In genomic region chr2:156817430-156817829, GRCh38 we compare ENCODE assay signal across 31 cellular contexts.
"Had no signal": no experiment of that assay in that cellular context is flagged by ENCODE, and none has a peak within 500 bp of the region (broad histone marks: within the 10 kb centered on the region; RNA-seq: fewer than 3 reads in every experiment).

No MANE protein-coding gene starts in this region.

- H3K36me3 Mint-ChIP-seq: activated naive CD8-positive, alpha-beta T cell had no signal

- DNase-seq: activated B cell treated with CpG ODN at 0.5 μM for 24 hours; activated CD4-positive, alpha-beta T cell treated with anti-CD3 and anti-CD28 coated beads for 48 hours; activated CD4-positive, alpha-beta T cell treated with anti-CD3 and anti-CD28 coated beads, Interleukin-2, amount 50 U/mL, for 1 hour; activated CD4-positive, alpha-beta T cell treated with anti-CD3 and anti-CD28 coated beads, Interleukin-2, amount 50 U/mL, for 48 hours; activated CD8-positive, alpha-beta memory T cell treated with anti-CD3 and anti-CD28 coated beads for 24 hours; activated CD8-positive, alpha-beta T cell treated with anti-CD3 and anti-CD28 coated beads for 36 hours; activated effector memory CD4-positive, alpha-beta T cell treated with Interleukin-2 at 50 U/mL for 16 hours; activated gamma-delta T cell treated with Interleukin-2 at 50 U/mL for 16 hours; activated naive CD4-positive, alpha-beta T cell treated with anti-CD3 and anti-CD28 coated beads, Interleukin-2, amount 50 U/mL, for 16 hours; activated naive CD4-positive, alpha-beta T cell treated with Interleukin-2 at 50 U/mL for 16 hours; activated T-cell treated with anti-CD3 and anti-CD28 coated beads, Interleukin-2, amount 50 U/mL, for 4 hours; amniotic stem cell; anterior cingulate cortex; brain microvascular endothelial cell; effector CD4-positive, alpha-beta T cell; effector memory CD8-positive, alpha-beta T cell; erythroblast; foreskin keratinocyte; heart right ventricle; T-helper 17 cell; T1000; WERI-Rb-1 had no signal

- H3K4me1 Mint-ChIP-seq: activated B cell treated with CpG ODN at 0.5 μM for 24 hours; activated T-helper 17 cell treated with anti-CD3 and anti-CD28 coated beads, Interleukin-2, amount 50 U/mL, for 72 hours; central memory CD8-positive, alpha-beta T cell had no signal

- H3K4me1 ChIP-seq: foreskin keratinocyte had no signal

- H3K4me3 Mint-ChIP-seq: activated B cell treated with CpG ODN at 0.5 μM for 24 hours; activated CD8-positive, alpha-beta T cell treated with anti-CD3 and anti-CD28 coated beads for 36 hours; activated naive CD8-positive, alpha-beta T cell; activated T-cell treated with anti-CD3 and anti-CD28 coated beads, Interleukin-2, amount 50 U/mL, for 4 hours; central memory CD8-positive, alpha-beta T cell; dendritic cell treated with granulocyte-macrophage colony-stimulating factor and Interleukin-4, amounts not matched to agents 40 ng/mL and 50 ng/mL, for 4 days; effector memory CD8-positive, alpha-beta T cell; T-helper 17 cell; T-helper 2 cell treated with Interferon-gamma antibody and Interleukin-4, amounts not matched to agents 5 μg/mL and 100 μg/mL, for 36 hours had no signal

- H3K9me3 Mint-ChIP-seq: activated B cell treated with CpG ODN at 0.5 μM for 24 hours; activated CD8-positive, alpha-beta T cell treated with anti-CD3 and anti-CD28 coated beads for 36 hours; activated T-cell treated with anti-CD3 and anti-CD28 coated beads, Interleukin-2, amount 50 U/mL, for 4 hours; activated T-helper 17 cell treated with anti-CD3 and anti-CD28 coated beads, Interleukin-2, amount 50 U/mL, for 72 hours; dendritic cell treated with granulocyte-macrophage colony-stimulating factor and Interleukin-4, amounts not matched to agents 40 ng/mL and 50 ng/mL, for 4 days; T-helper 2 cell treated with Interferon-gamma antibody and Interleukin-4, amounts not matched to agents 5 μg/mL and 100 μg/mL, for 36 hours had no signal

- H3K9me3 ChIP-seq: esophagus muscularis mucosa, gastroesophageal sphincter, heart right ventricle had no signal

- H3K27ac Mint-ChIP-seq: activated B cell treated with CpG ODN at 0.5 μM for 24 hours; activated CD8-positive, alpha-beta T cell treated with anti-CD3 and anti-CD28 coated beads for 36 hours; activated naive CD8-positive, alpha-beta T cell; activated T-helper 17 cell treated with anti-CD3 and anti-CD28 coated beads, Interleukin-2, amount 50 U/mL, for 72 hours; dendritic cell treated with granulocyte-macrophage colony-stimulating factor and Interleukin-4, amounts not matched to agents 40 ng/mL and 50 ng/mL, for 4 days; effector memory CD8-positive, alpha-beta T cell; T-helper 17 cell; T-helper 2 cell treated with Interferon-gamma antibody and Interleukin-4, amounts not matched to agents 5 μg/mL and 100 μg/mL, for 36 hours had no signal

- H3K27me3 ChIP-seq: brain microvascular endothelial cell, esophagus muscularis mucosa, foreskin keratinocyte, gastroesophageal sphincter, heart right ventricle had no signal

- H3K27ac ChIP-seq: brain microvascular endothelial cell, coronary artery, esophagus muscularis mucosa, foreskin keratinocyte, gastroesophageal sphincter, heart right ventricle, WERI-Rb-1 had no signal

- H3K36me3 ChIP-seq: brain microvascular endothelial cell, esophagus muscularis mucosa, gastroesophageal sphincter, heart right ventricle, WERI-Rb-1 had no signal

- ATAC-seq: activated CD4-positive, CD25-positive, alpha-beta regulatory T cell treated with anti-CD3 and anti-CD28 coated beads, Interleukin-2, amount 50 U/mL, for 24 hours; activated CD8-positive, alpha-beta T cell treated with anti-CD3 and anti-CD28 coated beads for 36 hours; activated T-cell treated with anti-CD3 and anti-CD28 coated beads, Interleukin-2, amount 50 U/mL, for 4 hours; effector memory CD8-positive, alpha-beta T cell; foreskin keratinocyte; gastroesophageal sphincter; heart right ventricle; T-helper 17 cell had no signal

- H3K4me3 ChIP-seq: coronary artery, esophagus muscularis mucosa, gastroesophageal sphincter, heart right ventricle had no signal

- H3K27me3 Mint-ChIP-seq: activated B cell treated with CpG ODN at 0.5 μM for 24 hours; activated CD8-positive, alpha-beta T cell treated with anti-CD3 and anti-CD28 coated beads for 36 hours; activated T-helper 17 cell treated with anti-CD3 and anti-CD28 coated beads, Interleukin-2, amount 50 U/mL, for 72 hours; central memory CD8-positive, alpha-beta T cell; dendritic cell treated with granulocyte-macrophage colony-stimulating factor and Interleukin-4, amounts not matched to agents 40 ng/mL and 50 ng/mL, for 4 days; effector memory CD8-positive, alpha-beta T cell had no signal
